9 cellular contexts compared by ENCODE assay signal in the genomic region with DNA sequence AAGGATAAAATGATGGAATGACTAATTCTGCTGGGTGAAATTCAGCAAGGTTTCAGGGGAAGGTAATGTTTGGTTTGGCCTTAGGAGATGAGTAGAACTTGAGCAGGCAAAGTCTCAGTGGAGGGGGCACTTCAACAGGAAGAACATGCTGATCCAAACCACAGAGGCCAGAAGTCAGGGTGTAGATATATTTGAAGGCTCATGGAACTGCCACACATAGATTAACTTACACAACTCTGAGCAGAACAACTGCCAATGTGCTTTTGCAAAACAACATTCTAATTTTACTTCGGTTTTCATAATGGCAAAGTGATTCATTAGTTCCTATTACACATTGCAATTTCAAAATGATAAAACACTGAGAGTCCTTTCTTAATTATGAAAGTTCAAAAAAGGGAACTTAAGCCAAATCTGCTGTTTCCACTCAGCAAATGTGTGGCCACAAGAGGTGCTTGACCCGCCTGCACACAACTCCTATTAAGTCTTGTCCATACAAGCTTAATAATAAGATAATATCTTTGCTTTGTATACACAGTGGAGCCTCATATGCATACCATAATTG.
DNase-seq lines count a peak whose midpoint lies in the region; ATAC-seq lines count a peak whose summit lies in the region.
"Had no signal": no experiment of that assay in that cellular context is flagged by ENCODE, and none has a peak within 500 bp of the region (broad histone marks: within the 10 kb centered on the region; RNA-seq: fewer than 3 reads in every experiment).

No MANE protein-coding gene starts in this region.

- peak; percentile 73 for ATAC-seq in GM18858 (IDR thresholded peaks at IDR 0.05; ENCODE audit: unreplicated experiment)
- peak; percentile 89 for ATAC-seq in HG02938 (IDR thresholded peaks at IDR 0.05; ENCODE audit: unreplicated experiment)
- ATAC-seq: Panc1 had no signal

- DNase-seq in T1000 (lab: John Stamatoyannopoulos, UW): peak; percentile 40
- peak; percentile 35 for DNase-seq in medulla oblongata (ENCODE audit: extremely low spot score)
- no peak for DNase-seq in RKO (ENCODE audit: low spot score)
- no peak for DNase-seq in DMS114 treated with DMSO at 0.1 percent for 48 hours (lab: John Stamatoyannopoulos, UW; ENCODE audit: unreplicated experiment)
- no peak for DNase-seq in HK-2 (ENCODE audit: unreplicated experiment)
- DNase-seq in NCI-H524 (lab: John Stamatoyannopoulos, UW): no peak

Comparison
In these comparisons a context has a peak if more than half of its experiments do, and no peak if none do; other contexts are left out.
1. DNase-seq: peak in T1000 (single experiment) and medulla oblongata (single experiment); none in RKO (single experiment), DMS114 treated with DMSO at 0.1 percent for 48 hours (single experiment), HK-2 (single experiment) and NCI-H524 (0 of 2).